Comparison of ENCODE assay signal across 32 cellular contexts in the genomic region with DNA sequence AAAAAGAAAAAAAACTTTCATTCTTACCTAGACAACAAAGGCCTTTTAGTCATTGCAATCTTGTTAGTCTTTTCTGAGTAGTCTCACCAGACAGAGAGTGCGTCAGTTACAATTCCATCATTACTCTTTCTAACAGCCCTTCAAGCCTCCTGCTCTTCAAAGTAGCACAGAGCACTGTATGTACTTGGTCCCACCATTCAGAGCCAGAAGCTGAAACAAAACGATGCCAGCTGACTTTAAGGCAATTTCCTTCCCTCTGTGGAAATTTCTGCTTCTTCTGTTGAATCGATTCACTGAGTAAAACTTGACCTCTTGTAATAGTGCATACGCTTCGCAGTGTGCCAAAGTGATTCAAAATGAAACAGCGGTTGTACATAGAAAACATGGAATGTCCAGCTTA. TPM values are rescaled to one million over a fixed set of nuclear protein-coding genes. Genes with fewer than 3 reads are reported as not detected.
DNase-seq lines count a peak whose midpoint lies in the region; ATAC-seq and TF ChIP-seq lines count a peak whose summit lies in the region.
"Had no signal": no experiment of that assay in that cellular context is flagged by ENCODE, and none has a peak within 500 bp of the region (broad histone marks: within the 10 kb centered on the region; RNA-seq: fewer than 3 reads in every experiment).

No MANE protein-coding gene starts in this region.

- H3K4me1 ChIP-seq in neuronal stem cell (ENCODE audit: control insufficient read depth in 2 of 2, insufficient read depth in 1 of 2, low read depth in 1 of 2, low read length in 2 of 2) (peaks cover 8 to 18% of the 10 kb centered on the region in 2 donors), foreskin keratinocyte (peaks cover 7% of the 10 kb centered on the region)
- H3K4me1 ChIP-seq: breast epithelium, upper lobe of right lung had no signal

- H3K79me1 ChIP-seq in neuronal stem cell (ENCODE audit: low read depth, low read length), result no peaks in the 10 kb centered on the region

- H3K36me3 ChIP-seq in brain microvascular endothelial cell (replicated peaks) (no peaks in the 10 kb centered on the region), neuronal stem cell (replicated peaks in 1 of 2; ENCODE audit: control insufficient read depth in 2 of 2, insufficient read depth in 2 of 2, low read length in 2 of 2) (no peaks in the 10 kb centered on the region)
- H3K36me3 ChIP-seq: BE2C, breast epithelium, gastroesophageal sphincter, sigmoid colon, upper lobe of right lung had no signal

- no peaks in the 10 kb centered on the region for H3K27me3 ChIP-seq in AG04450 (ENCODE audit: control insufficient read depth, insufficient read depth, low read length)
- H3K27me3 ChIP-seq in brain microvascular endothelial cell (replicated peaks), result no peaks in the 10 kb centered on the region
- no peaks in the 10 kb centered on the region for H3K27me3 ChIP-seq in neuronal stem cell (ENCODE audit: control insufficient read depth in 3 of 3, insufficient read depth in 3 of 3, low read depth in 1 of 3, low read length in 3 of 3)
- no peaks in the 10 kb centered on the region for H3K27me3 ChIP-seq in foreskin keratinocyte
- H3K27me3 ChIP-seq: BE2C, breast epithelium, gastroesophageal sphincter, sigmoid colon, upper lobe of right lung had no signal

- no peak overlapping the region for H3K14ac ChIP-seq in neuronal stem cell (ENCODE audit: low read length)

- no peak overlapping the region for H4K91ac ChIP-seq in neuronal stem cell (ENCODE audit: low read depth, low read length, poor library complexity)

- H2AFZ ChIP-seq in neuronal stem cell (ENCODE audit: low read length), result peak overlapping the region; percentile 1

- in situ Hi-C loops in brain microvascular endothelial cell (cut with HindIII; ENCODE audit: low pct_ligation_motif_present, low sequenced_read_pairs), result no loop called here

- WGBS in neuronal stem cell (ENCODE audit: extremely low coverage in 2 of 2, insufficient read length in 2 of 2, insufficient replicate concordance in 1 of 2), 2 donors, result no CpG with 5 or more reads among the region's 6 CpGs

- no peak overlapping the region for H2BK5ac ChIP-seq in neuronal stem cell (ENCODE audit: low read length)

- no peak overlapping the region for H3K4ac ChIP-seq in neuronal stem cell (ENCODE audit: low read length)

- peak overlapping the region; percentile 32 for H3K4me3 ChIP-seq in AG04450 (ENCODE audit: low read depth, low read length)
- H3K4me3 ChIP-seq in brain microvascular endothelial cell (ENCODE audit: low read depth, low read length), result peak overlapping the region; percentile 24
- H3K4me3 ChIP-seq in neuronal stem cell (ENCODE audit: low read length in 2 of 2), result no peak overlapping the region
- H3K4me3 ChIP-seq: breast epithelium, gastroesophageal sphincter, sigmoid colon, upper lobe of right lung had no signal

- intact Hi-C loops in left ventricle myocardium superior (cut with micrococcal nuclease), result no loop called here

- H4K8ac ChIP-seq in neuronal stem cell (ENCODE audit: low read depth, low read length), result no peak overlapping the region

- H3K9ac ChIP-seq in neuronal stem cell (ENCODE audit: low read depth, low read length, poor library complexity), result no peak overlapping the region

- no peak overlapping the region for H3K4me2 ChIP-seq in neuronal stem cell (ENCODE audit: insufficient read depth, low read length, poor library complexity, severe bottlenecking)

- no peak for ATAC-seq in foreskin keratinocyte
- ATAC-seq in left ventricle myocardium superior, result no peak
- no peak for ATAC-seq in HG02642 (IDR thresholded peaks at IDR 0.05; ENCODE audit: poor library complexity, unreplicated experiment)
- ATAC-seq: activated T-cell treated with anti-CD3 and anti-CD28 coated beads, Interleukin-2, amount 50 U/mL, for 72 hours; CD8-positive, alpha-beta T cell; gastroesophageal sphincter; HCT116; stimulated activated memory B cell treated with anti-CD40 and anti-IgM and Interleukin-4, amounts not matched to agents 10 μg/mL and 1 μg/mL and 100 μg/mL, for 72 hours; upper lobe of right lung had no signal

- no peak for DNase-seq in AG04450 (ENCODE audit: low read depth, low spot score)
- DNase-seq in NCI-H69 (lab: John Stamatoyannopoulos, UW), result peak; percentile 27
- no peak for DNase-seq in brain microvascular endothelial cell
- no peak for DNase-seq in neuronal stem cell (ENCODE audit: low spot score)
- DNase-seq in foreskin keratinocyte, result no peak
- DNase-seq in islet precursor cell, result no peak
- no peak for DNase-seq in left ventricle myocardium superior
- DNase-seq: activated CD4-positive, alpha-beta memory T cell treated with anti-CD3 and anti-CD28 coated beads for 36 hours; activated CD4-positive, alpha-beta T cell treated with anti-CD3 and anti-CD28 coated beads for 1 hour; activated naive CD4-positive, alpha-beta T cell treated with Interleukin-2 at 50 U/mL for 16 hours; activated T-cell treated with anti-CD3 and anti-CD28 coated beads, Interleukin-2, amount 50 U/mL, for 72 hours; BE2C; CD8-positive, alpha-beta T cell; DMS 273 treated with DMSO at 0.1 percent for 48 hours; hippocampal formation; Karpas-422; mesendoderm; NCI-H1417 treated with DMSO at 0.1 percent for 48 hours; NCI-H2081 treated with DMSO at 0.1 percent for 48 hours; NCI-H345; occipital lobe; Right ventricle myocardium superior; sigmoid colon; stimulated activated CD4-positive, alpha-beta T cell treated with anti-CD3 and anti-CD28 coated beads, Interleukin-15, amount 100 ng/mL, for 24 hours; substantia nigra; upper lobe of right lung had no signal

- no peak overlapping the region for H2BK120ac ChIP-seq in neuronal stem cell (ENCODE audit: low read depth, low read length)

- H2BK15ac ChIP-seq in neuronal stem cell (ENCODE audit: low read length), result no peak overlapping the region

- no peak overlapping the region for H2BK12ac ChIP-seq in neuronal stem cell (ENCODE audit: low read length)

- CTCF ChIA-PET in AG04450 (lab: Charles Lee), result interaction anchor here (0.6 to 1.4 kb wide), 2 partner anchors 15 to 34 kb away, joined by 3 to 4 read pairs; no protein-coding TSS in a partner anchor

- H3K9me3 ChIP-seq in AG04450 (ENCODE audit: control insufficient read depth, insufficient read depth, low read length) (no peaks in the 10 kb centered on the region), neuronal stem cell (replicated peaks in 1 of 2; ENCODE audit: control insufficient read depth in 2 of 2, insufficient read depth in 1 of 2, low read depth in 1 of 2, low read length in 2 of 2) (peaks cover 0 to 12% of the 10 kb centered on the region in 2 donors)
- H3K9me3 ChIP-seq: BE2C, breast epithelium, gastroesophageal sphincter, sigmoid colon, upper lobe of right lung had no signal

- no peak overlapping the region for H2AK5ac ChIP-seq in neuronal stem cell (ENCODE audit: low read depth, low read length)

- TF ChIP-seq CTCF in AG04450 (IDR thresholded peaks at IDR 0.05; ENCODE audit: low read depth, low read length), result no peak
- no peak for TF ChIP-seq CTCF in brain microvascular endothelial cell (IDR thresholded peaks at IDR 0.05; ENCODE audit: low read depth, low read length, missing control alignments)
- no peak for TF ChIP-seq CTCF in foreskin keratinocyte (conservative IDR thresholded peaks at IDR 0.05)

- POLR2A ChIA-PET in AG04450 (lab: Yijun Ruan, JAX), result no interaction called here

- H3K27ac ChIP-seq in AG04450 (ENCODE audit: low read depth, low read length) (peak overlapping the region; percentile 21), brain microvascular endothelial cell (no peak overlapping the region), neuronal stem cell (replicated peaks; ENCODE audit: low read length) (no peak overlapping the region), foreskin keratinocyte (no peak overlapping the region)
- H3K27ac ChIP-seq: breast epithelium, gastroesophageal sphincter, upper lobe of right lung had no signal

- no peak overlapping the region for H3K18ac ChIP-seq in neuronal stem cell (ENCODE audit: low read length)

- H3K23ac ChIP-seq in neuronal stem cell (ENCODE audit: low read depth, low read length, poor library complexity), result no peak overlapping the region

RNA-seq across cellular contexts. Expression of a gene that starts 57.7 kb away (rescaled TPM):
- polyA plus RNA-seq in AG04450 (2011; rRNA removed) (54.9 TPM in 2 replicates), foreskin keratinocyte (2.4 and 2.7 TPM in 2 replicates)
- polyA minus RNA-seq in AG04450 (2011; rRNA and poly(A)+ RNA removed), result 224 and 244 TPM in 2 replicates
- 31.9 TPM for polyA plus RNA-seq in neuronal stem cell (2013, experiment 1 of 2)
- polyA plus RNA-seq in neuronal stem cell (2013, experiment 2 of 2), result 32.6 TPM
- total RNA-seq in foreskin keratinocyte (24.5 and 30.1 TPM in 2 replicates), left ventricle myocardium superior (6.8 TPM)
- total RNA-seq: activated CD4-positive, alpha-beta memory T cell treated with anti-CD3 and anti-CD28 coated beads for 36 hours; CD8-positive, alpha-beta T cell; T-helper 2 cell treated with Interferon-gamma antibody and Interleukin-4, amounts not matched to agents 100 ng/mL and 5 ng/mL, for 36 hours had no signal

Comparison
In these comparisons a context has a peak if more than half of its experiments do, and no peak if none do; other contexts are left out.
1. H3K4me3 ChIP-seq: peak in AG04450 (single experiment) and brain microvascular endothelial cell (single experiment); none in neuronal stem cell (0 of 2).